ENCODE assay signal across 18 cellular contexts in genomic region chr13:44618326-44618725, GRCh38. TPM values are rescaled to one million over a fixed set of nuclear protein-coding genes. Genes with fewer than 3 reads are reported as not detected.
DNase-seq lines count a peak whose midpoint lies in the region; ATAC-seq and TF ChIP-seq lines count a peak whose summit lies in the region.
"Had no signal": no experiment of that assay in that cellular context is flagged by ENCODE, and none has a peak within 500 bp of the region (broad histone marks: within the 10 kb centered on the region; RNA-seq: fewer than 3 reads in every experiment).

No MANE protein-coding gene starts in this region.

- H3K27me3 ChIP-seq in KMS-11 (ENCODE audit: insufficient read depth, low read depth): no peaks in the 10 kb centered on the region
- H3K27me3 ChIP-seq: BLaER1 treated with 17β-estradiol and CSF1 and Interleukin-3, amounts not matched to agents 10 nM and 100 nM; Peyer's patch had no signal

- H3K9ac ChIP-seq in KMS-11: no peak overlapping the region
- H3K9ac ChIP-seq: BLaER1 treated with 17β-estradiol and CSF1 and Interleukin-3, amounts not matched to agents 10 nM and 100 nM; SK-N-SH had no signal

- H3K27ac ChIP-seq in KMS-11: no peak overlapping the region
- H3K27ac ChIP-seq: BLaER1 treated with 17β-estradiol and CSF1 and Interleukin-3, amounts not matched to agents 10 nM and 100 nM; Peyer's patch had no signal

- H3K4me3 ChIP-seq in KMS-11 (IDR thresholded peaks at IDR 0.05; ENCODE audit: insufficient read depth, low read depth, low read length): no peak overlapping the region
- H3K4me3 ChIP-seq: BLaER1 treated with 17β-estradiol and CSF1 and Interleukin-3, amounts not matched to agents 10 nM and 100 nM; HAP-1; Peyer's patch had no signal

- H3K4me1 Mint-ChIP-seq in activated CD4-positive, alpha-beta T cell treated with anti-CD3 and anti-CD28 coated beads, Interleukin-2, amount 10 ng/mL, durations not matched to agents 7 days and 5 days: no peaks in the 10 kb centered on the region
- H3K4me1 Mint-ChIP-seq: CD8-positive, alpha-beta memory T cell had no signal

- H3K4me1 ChIP-seq in KMS-11 (ENCODE audit: low read depth, poor library complexity, severe bottlenecking): peaks cover 14% of the 10 kb centered on the region
- H3K4me1 ChIP-seq: Peyer's patch had no signal

- no peak for TF ChIP-seq CTCF in KMS-11 (conservative IDR thresholded peaks at IDR 0.05; ENCODE audit: low read depth, low read length)

- no peaks in the 10 kb centered on the region for H3K79me2 ChIP-seq in KMS-11 (ENCODE audit: insufficient read depth, low read depth)

- H3K27me3 Mint-ChIP-seq in activated CD4-positive, alpha-beta T cell treated with anti-CD3 and anti-CD28 coated beads, Interleukin-2, amount 10 ng/mL, durations not matched to agents 7 days and 5 days: peaks cover 7% of the 10 kb centered on the region

- H3K4me2 ChIP-seq in KMS-11: 0 out of 2 replicates have a peak overlapping the region, but pooled peaks have one; percentile 21
- H3K4me2 ChIP-seq: BLaER1 treated with 17β-estradiol and CSF1 and Interleukin-3, amounts not matched to agents 10 nM and 100 nM; SK-N-SH had no signal

- H3K9me3 Mint-ChIP-seq in activated CD4-positive, alpha-beta T cell treated with anti-CD3 and anti-CD28 coated beads, Interleukin-2, amount 10 ng/mL, durations not matched to agents 7 days and 5 days: no peaks in the 10 kb centered on the region
- H3K9me3 Mint-ChIP-seq: CD8-positive, alpha-beta memory T cell had no signal

- no peak overlapping the region for H3K4me3 Mint-ChIP-seq in activated CD4-positive, alpha-beta T cell treated with anti-CD3 and anti-CD28 coated beads, Interleukin-2, amount 10 ng/mL, durations not matched to agents 7 days and 5 days
- H3K4me3 Mint-ChIP-seq: CD8-positive, alpha-beta memory T cell had no signal

- POLR2A ChIA-PET in activated CD4-positive, alpha-beta T cell treated with anti-CD3 and anti-CD28 coated beads, Interleukin-2, amount 10 ng/mL, durations not matched to agents 7 days and 5 days (lab: Charles Lee): no interaction called here

- no peaks in the 10 kb centered on the region for H4K20me1 ChIP-seq in KMS-11 (ENCODE audit: insufficient read depth)
- H4K20me1 ChIP-seq: BLaER1 treated with 17β-estradiol and CSF1 and Interleukin-3, amounts not matched to agents 10 nM and 100 nM had no signal

- H2AFZ ChIP-seq in KMS-11 (ENCODE audit: low read depth): no peak overlapping the region

- no peaks in the 10 kb centered on the region for H3K36me3 ChIP-seq in KMS-11 (ENCODE audit: insufficient read depth)
- H3K36me3 ChIP-seq: BLaER1 treated with 17β-estradiol and CSF1 and Interleukin-3, amounts not matched to agents 10 nM and 100 nM; HAP-1; Peyer's patch had no signal

- ATAC-seq in HG02642 (IDR thresholded peaks at IDR 0.05; ENCODE audit: poor library complexity, unreplicated experiment): no peak
- ATAC-seq in GM21390 (IDR thresholded peaks at IDR 0.05; ENCODE audit: unreplicated experiment): no peak

- no peaks in the 10 kb centered on the region for H3K36me3 Mint-ChIP-seq in activated CD4-positive, alpha-beta T cell treated with anti-CD3 and anti-CD28 coated beads, Interleukin-2, amount 10 ng/mL, durations not matched to agents 7 days and 5 days (ENCODE audit: low read depth)
- H3K36me3 Mint-ChIP-seq: CD8-positive, alpha-beta memory T cell had no signal

- CTCF ChIA-PET in activated CD4-positive, alpha-beta T cell treated with anti-CD3 and anti-CD28 coated beads, Interleukin-2, amount 10 ng/mL, durations not matched to agents 7 days and 5 days (lab: Charles Lee): no interaction called here

- DNase-seq in astrocyte of the hippocampus (ENCODE audit: low read depth, low spot score) (peak; percentile 78), glomerular visceral epithelial cell (ENCODE audit: extremely low spot score) (peak; percentile 20), renal cortical epithelial cell (ENCODE audit: low read depth) (peak; percentile 10), C1 segment of cervical spinal cord (lab: John Stamatoyannopoulos, UW) (no peak)
- no peak for DNase-seq in activated CD4-positive, alpha-beta T cell treated with anti-CD3 and anti-CD28 coated beads, Interleukin-2, amount 10 ng/mL, durations not matched to agents 7 days and 5 days
- DNase-seq: CD8-positive, alpha-beta memory T cell; NCI-H1092 treated with DMSO at 0.1 percent for 48 hours; NCI-H146; NCI-H2029 treated with DMSO at 0.1 percent for 48 hours; NK-92 treated with Interleukin-12 subunit alpha and Interleukin-12 subunit beta, amount 100 ng/mL, for 24 hours; Peyer's patch; SHP77; SK-N-SH had no signal

- H3K27ac Mint-ChIP-seq in activated CD4-positive, alpha-beta T cell treated with anti-CD3 and anti-CD28 coated beads, Interleukin-2, amount 10 ng/mL, durations not matched to agents 7 days and 5 days: no peak overlapping the region
- H3K27ac Mint-ChIP-seq: CD8-positive, alpha-beta memory T cell had no signal

RNA-seq across cellular contexts. Expression of gene TSC22D1, which starts 42.2 kb away (rescaled TPM):
- 76.4 and 259 TPM in 2 replicates for total RNA-seq in renal cortical epithelial cell
- total RNA-seq in activated CD4-positive, alpha-beta T cell treated with anti-CD3 and anti-CD28 coated beads, Interleukin-2, amount 10 ng/mL, durations not matched to agents 7 days and 5 days: 10 to 100 TPM; 13.3 to 13.6 TPM

Comparison
In these comparisons a context has a peak if more than half of its experiments do, and no peak if none do; other contexts are left out.
1. DNase-seq: peak in astrocyte of the hippocampus (single experiment), glomerular visceral epithelial cell (single experiment) and renal cortical epithelial cell (single experiment); none in C1 segment of cervical spinal cord (0 of 14) and activated CD4-positive, alpha-beta T cell treated with anti-CD3 and anti-CD28 coated beads, Interleukin-2, amount 10 ng/mL, durations not matched to agents 7 days and 5 days (single experiment).